8 cellular contexts compared by ENCODE assay signal in genomic region chr11:65856689-65857499, GRCh38. TPM values are rescaled to one million over a fixed set of nuclear protein-coding genes. Genes with fewer than 3 reads are reported as not detected.
A peak's percentile ranks its signal among the peaks of the same experiment; 100 is the strongest.
DNase-seq lines count a peak whose midpoint lies in the region; TF ChIP-seq lines count a peak whose summit lies in the region.

No MANE protein-coding gene starts in this region.

- POLR2A ChIA-PET in HEK293T (lab: Yijun Ruan, JAX), result interaction anchor here (0.8 to 17.2 kb wide), 3 partner anchors 13 to 32 kb away, joined by 3 to 289 read pairs (median 97); partner anchors contain the start of genes CCDC85B and FIBP

- no peak for TF ChIP-seq CTCF in lower leg skin (IDR thresholded peaks at IDR 0.05)

- TF ChIP-seq POLR2A in lower leg skin (IDR thresholded peaks at IDR 0.05), result no peak

- intact Hi-C loops in lower leg skin (cut with DNase I; ENCODE audit: low total_unique reads), result no loop called here

- peak overlapping the region; percentile 94 for H3K4me3 ChIP-seq in lower leg skin (ENCODE audit: low read depth, poor library complexity, severe bottlenecking)

- CTCF ChIA-PET in HEK293T (lab: Yijun Ruan, JAX), result interaction anchor here (0.6 kb wide), 1 partner anchor 1274 kb away, joined by 5 read pairs; no protein-coding TSS in a partner anchor

- WGBS in lower leg skin, 2 donors, result 3% methylated on average over 19 to 32 of the region's 57 CpGs

- DNase-seq in GDM1 (lab: John Stamatoyannopoulos, UW) (peak; percentile 54), HEK293T (ENCODE audit: extremely low spot score) (peak; percentile 49), NCI-H345 treated with DMSO at 0.1 percent for 48 hours (lab: John Stamatoyannopoulos, UW; ENCODE audit: unreplicated experiment) (peak; percentile 61), dermis blood vessel endothelial cell (peak; percentile 71), lower leg skin (ENCODE audit: low spot score in 2 of 2) (peak; percentile 83 to 97), HuH-7.5 (ENCODE audit: low spot score) (no peak)
- peak; percentile 73 to 74 for DNase-seq in activated CD4-positive, alpha-beta T cell treated with anti-CD3 and anti-CD28 coated beads, Interleukin-2, amount 50 U/mL, for 4 hours
- peak; percentile 84 for DNase-seq in stimulated activated CD4-positive, alpha-beta T cell treated with anti-CD3 and anti-CD28 coated beads, Interleukin-4, amount 100 ng/mL, for 24 hours

TF ChIP-seq in HEK293T, 16 proteins besides CTCF, POLR2A, EP300 and RAD21:
- TF ChIP-seq TARDBP (IDR thresholded peaks at IDR 0.05) (no peak), HDGF (IDR thresholded peaks at IDR 0.05; ENCODE audit: borderline replicate concordance) (no peak), LEF1 (IDR thresholded peaks at IDR 0.05; ENCODE audit: borderline replicate concordance) (no peak), NFRKB (IDR thresholded peaks at IDR 0.05) (no peak), ARNT (IDR thresholded peaks at IDR 0.05) (no peak), BHLHE40 (IDR thresholded peaks at IDR 0.05; ENCODE audit: borderline replicate concordance) (no peak), ZNF384 (IDR thresholded peaks at IDR 0.05) (no peak), CTBP1 (IDR thresholded peaks at IDR 0.05; ENCODE audit: borderline replicate concordance) (no peak), SUZ12 (IDR thresholded peaks at IDR 0.05) (no peak), FOXA1 (IDR thresholded peaks at IDR 0.05) (no peak), ELF4 (IDR thresholded peaks at IDR 0.05) (no peak; the same call in 1 of the 2 replicates)

RNA-seq across cellular contexts. Expression of gene CFL1, which starts 1.1 kb away (rescaled TPM):
- total RNA-seq in dermis blood vessel endothelial cell (1,118 and 1,698 TPM in 2 replicates), lower leg skin (100 to 1,000 TPM; 417 to 706 (median 504) TPM)

RNA-seq across cellular contexts. Expression of gene MUS81, which starts 3.3 kb away (rescaled TPM):
- 48.2 and 49.7 TPM in 2 replicates for total RNA-seq in dermis blood vessel endothelial cell
- total RNA-seq in lower leg skin, result 10 to 100 TPM; 29.3 to 38.1 (median 37.1) TPM

RNA-seq across cellular contexts. Expression of gene EFEMP2, which starts 15.7 kb away (rescaled TPM):
- total RNA-seq in dermis blood vessel endothelial cell (16.8 and 22.1 TPM in 2 replicates), lower leg skin (10 to 100 TPM; 12.0 to 29.8 (median 16.3) TPM)

RNA-seq across cellular contexts. Expression of gene CTSW, which starts 22.7 kb away (rescaled TPM):
- total RNA-seq in dermis blood vessel endothelial cell, result not detected in 2 replicates
- under 1 TPM in 3 of 4 donors, not detected in 1; 0.29 to 0.55 (median 0.29) TPM for total RNA-seq in lower leg skin

RNA-seq across cellular contexts. Expression of gene SNX32, which starts 23.1 kb away (rescaled TPM):
- 0.17 and 0.33 TPM in 2 replicates for total RNA-seq in dermis blood vessel endothelial cell
- total RNA-seq in lower leg skin, result under 1 TPM; 0.21 to 0.99 (median 0.67) TPM
